In genomic region chr18:22174341-22175148, GRCh38 we compare ENCODE assay signal across 1 cellular context.
TF ChIP-seq lines count a peak whose summit lies in the region.

No MANE protein-coding gene starts in this region.

TF ChIP-seq in K562, 482 proteins besides CTCF, POLR2A, EP300 and RAD21 (continued from another document):
- no peak for TF ChIP-seq RERE (CRISPR knock-in tag; IDR thresholded peaks at IDR 0.05; ENCODE audit: borderline replicate concordance)
